8 cellular contexts compared by ENCODE assay signal in the genomic region with DNA sequence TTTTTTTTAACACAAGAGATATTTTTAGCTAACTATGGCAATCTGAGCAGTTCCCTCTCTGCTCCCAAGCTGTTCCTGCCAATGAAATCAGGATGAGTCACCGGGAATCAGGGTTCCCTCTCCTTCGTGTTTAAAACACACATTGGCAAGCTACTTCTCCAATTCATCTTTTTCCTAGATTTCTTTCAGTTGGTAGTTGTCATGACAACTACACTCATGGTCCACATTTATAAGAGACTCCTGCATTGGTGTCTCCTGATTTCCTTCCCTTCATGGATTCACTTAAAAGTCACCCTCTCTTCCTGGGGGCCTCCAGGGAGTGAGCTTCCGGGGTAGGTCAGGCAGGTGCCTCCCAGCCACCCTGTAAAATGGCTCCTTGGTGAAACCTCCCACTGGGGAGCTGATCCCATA.
DNase-seq lines count a peak whose midpoint lies in the region; ATAC-seq and TF ChIP-seq lines count a peak whose summit lies in the region.

No MANE protein-coding gene starts in this region.

- no peak overlapping the region for H3K4me3 ChIP-seq in prostate gland

- no peak overlapping the region for H3K27ac ChIP-seq in foreskin keratinocyte
- peak overlapping the region; percentile 51 to 75 for H3K27ac ChIP-seq in prostate gland

- H3K27me3 ChIP-seq in foreskin keratinocyte (no peaks in the 10 kb centered on the region), prostate gland (replicated peaks; ENCODE audit: insufficient read depth) (no peaks in the 10 kb centered on the region)

- WGBS in prostate gland: 13% methylated on average over 3 of the region's 3 CpGs

- TF ChIP-seq POLR2A in prostate gland (IDR thresholded peaks at IDR 0.05): no peak

- TF ChIP-seq CTCF in foreskin keratinocyte (conservative IDR thresholded peaks at IDR 0.05) (no peak), prostate gland (IDR thresholded peaks at IDR 0.05) (no peak)

- H3K36me3 ChIP-seq in prostate gland: no peaks in the 10 kb centered on the region

- ATAC-seq in foreskin keratinocyte (no peak), GM19467 (IDR thresholded peaks at IDR 0.05; ENCODE audit: unreplicated experiment) (no peak), HG03097 (IDR thresholded peaks at IDR 0.05; ENCODE audit: low FRiP score, unreplicated experiment) (no peak)

- intact Hi-C loops in prostate gland (cut with DNase I): no loop called here

- DNase-seq in DMS 273 treated with DMSO at 0.1 percent for 48 hours (lab: John Stamatoyannopoulos, UW) (peak; percentile 46), SW480 (ENCODE audit: low spot score) (peak; percentile 32), foreskin keratinocyte (peak; percentile 21 to 52), prostate gland (ENCODE audit: low spot score) (no peak), NCI-H2107 treated with DMSO at 0.1 percent for 48 hours (lab: John Stamatoyannopoulos, UW; ENCODE audit: unreplicated experiment) (no peak)
- DNase-seq in stimulated activated CD4-positive, alpha-beta T cell treated with anti-CD3 and anti-CD28 coated beads, Interleukin-2, amount 100 ng/mL, for 24 hours: no peak

- H3K4me1 ChIP-seq in foreskin keratinocyte (peaks cover 19% of the 10 kb centered on the region), prostate gland (replicated peaks) (no peaks in the 10 kb centered on the region)

- H3K9me3 ChIP-seq in prostate gland: no peaks in the 10 kb centered on the region

Comparison
In these comparisons a context has a peak if more than half of its experiments do, and no peak if none do; other contexts are left out.
1. DNase-seq: peak in DMS 273 treated with DMSO at 0.1 percent for 48 hours (single experiment), SW480 (single experiment) and foreskin keratinocyte (2 of 2); none in prostate gland (single experiment), NCI-H2107 treated with DMSO at 0.1 percent for 48 hours (single experiment) and stimulated activated CD4-positive, alpha-beta T cell treated with anti-CD3 and anti-CD28 coated beads, Interleukin-2, amount 100 ng/mL, for 24 hours (0 of 2).